In genomic region chr21:18023099-18023498, GRCh38 we compare ENCODE assay signal across 18 cellular contexts.
DNase-seq lines count a peak whose midpoint lies in the region; FAIRE-seq and TF ChIP-seq lines count a peak whose summit lies in the region.
"Had no signal": no experiment of that assay in that cellular context is flagged by ENCODE, and none has a peak within 500 bp of the region (broad histone marks: within the 10 kb centered on the region; RNA-seq: fewer than 3 reads in every experiment).

No MANE protein-coding gene starts in this region.

- peak overlapping the region; percentile 48; the same call in 1 of the 2 replicates for H2AFZ ChIP-seq in H1 (ENCODE audit: low read length)

- no peak for TF ChIP-seq EP300 in H1 (IDR thresholded peaks at IDR 0.05; ENCODE audit: borderline replicate concordance in 1 of 2, low read depth in 2 of 2, low read length in 2 of 2)

- no peak overlapping the region for H3K18ac ChIP-seq in H1 (ENCODE audit: extremely low read depth, low read length)

- H2AK5ac ChIP-seq in H1 (ENCODE audit: low read depth, low read length), result no peak overlapping the region

- no peak overlapping the region for H3K4me3 ChIP-seq in H1 (ENCODE audit: extremely low read depth in 1 of 4, insufficient read depth in 2 of 4, low read depth in 3 of 4, low read length in 4 of 4)
- H3K4me3 ChIP-seq: BLaER1 treated with 17β-estradiol and CSF1 and Interleukin-3, amounts not matched to agents 10 nM and 100 nM had no signal

- no peak overlapping the region; the same call in 1 of the 2 replicates for H2BK5ac ChIP-seq in H1 (ENCODE audit: low read depth, low read length)

- H2BK12ac ChIP-seq in H1 (ENCODE audit: low read depth, low read length), result no peak overlapping the region

- H3K14ac ChIP-seq in H1 (ENCODE audit: insufficient read length), result no peak overlapping the region

- no peak overlapping the region for H4K8ac ChIP-seq in H1 (ENCODE audit: extremely low read depth, insufficient read depth, low read length)

- no peaks in the 10 kb centered on the region for H3K36me3 ChIP-seq in H1 (ENCODE audit: control insufficient read depth in 2 of 4, insufficient read depth in 4 of 4, low read length in 3 of 4)
- H3K36me3 ChIP-seq: BLaER1 treated with 17β-estradiol and CSF1 and Interleukin-3, amounts not matched to agents 10 nM and 100 nM had no signal

- peaks cover 4% of the 10 kb centered on the region for H3K4me1 Mint-ChIP-seq in nephron progenitor cell
- H3K4me1 Mint-ChIP-seq: CD8-positive, alpha-beta memory T cell had no signal

- H3K79me2 ChIP-seq in H1 (ENCODE audit: control insufficient read depth in 1 of 2, insufficient read depth in 2 of 2, low read length in 2 of 2), result no peaks in the 10 kb centered on the region

- H3K23me2 ChIP-seq in H1 (ENCODE audit: low read depth, low read length), result no peaks in the 10 kb centered on the region

- H3K27me3 ChIP-seq in H1 (replicated peaks in 1 of 4; ENCODE audit: control insufficient read depth in 3 of 4, extremely low read depth in 1 of 4, insufficient read depth in 3 of 4, low read length in 3 of 4), result no peaks in the 10 kb centered on the region
- H3K27me3 ChIP-seq: BLaER1 treated with 17β-estradiol and CSF1 and Interleukin-3, amounts not matched to agents 10 nM and 100 nM had no signal

- H2BK20ac ChIP-seq in H1 (ENCODE audit: low read length), result no peak overlapping the region

- POLR2A ChIA-PET in H1 (lab: Charles Lee; ENCODE audit: partially characterized antibody), result no interaction called here

- TF ChIP-seq POLR2A in H1 (IDR thresholded peaks at IDR 0.05; ENCODE audit: control extremely low read depth in 1 of 2, low read depth in 2 of 2, low read length in 2 of 2), result no peak

- H3K9ac ChIP-seq in H1 (replicated peaks in 1 of 4; ENCODE audit: extremely low read depth in 1 of 4, low read depth in 3 of 4, low read length in 3 of 4), result no peak overlapping the region
- H3K9ac ChIP-seq: BLaER1 treated with 17β-estradiol and CSF1 and Interleukin-3, amounts not matched to agents 10 nM and 100 nM; SK-N-SH had no signal

- DNase-seq in DMS 273 treated with DMSO at 0.1 percent for 48 hours (lab: John Stamatoyannopoulos, UW) (peak; percentile 10), NCI-H524 (lab: John Stamatoyannopoulos, UW) (peak; percentile 92 to 97), H1 (ENCODE audit: low read depth in 1 of 2, low spot score in 2 of 2) (no peak), nephron progenitor cell (no peak), NCI-H1930 (lab: John Stamatoyannopoulos, UW) (no peak), GDM1 (lab: John Stamatoyannopoulos, UW) (no peak)
- DNase-seq in stimulated activated CD4-positive, alpha-beta T cell treated with anti-CD3 and anti-CD28 coated beads, Interleukin-4, amount 100 ng/mL, for 1 hour, result no peak
- DNase-seq: CD8-positive, alpha-beta memory T cell; DMS79 treated with DMSO at 0.1 percent for 48 hours; KG1; NCI-H1417; NCI-H2029; PC-3; RPMI8226; SHP77 treated with DMSO at 0.1 percent for 48 hours; SK-N-SH had no signal

- H3K56ac ChIP-seq in H1 (replicated peaks; ENCODE audit: insufficient read length, low read depth, low read length), result no peak overlapping the region

- no peaks in the 10 kb centered on the region for H4K20me1 ChIP-seq in H1 (replicated peaks in 1 of 2; ENCODE audit: control insufficient read depth in 1 of 2, insufficient read depth in 2 of 2, low read length in 2 of 2)
- H4K20me1 ChIP-seq: BLaER1 treated with 17β-estradiol and CSF1 and Interleukin-3, amounts not matched to agents 10 nM and 100 nM had no signal

- H2BK15ac ChIP-seq in H1 (ENCODE audit: low read length), result no peak overlapping the region

- no peaks in the 10 kb centered on the region for H3K36me3 Mint-ChIP-seq in nephron progenitor cell (ENCODE audit: low read depth)
- H3K36me3 Mint-ChIP-seq: CD8-positive, alpha-beta memory T cell had no signal

- H3K4me1 ChIP-seq in H1 (replicated peaks in 1 of 4; ENCODE audit: control insufficient read depth in 3 of 4, insufficient read depth in 4 of 4, low read length in 3 of 4), result peaks cover 0 to 5% (median 0%) of the 10 kb centered on the region in 4 experiments; a peak in 2 of 7 replicates
- H3K4me1 ChIP-seq: BLaER1 treated with 17β-estradiol and CSF1 and Interleukin-3, amounts not matched to agents 10 nM and 100 nM had no signal

- H4K5ac ChIP-seq in H1 (ENCODE audit: insufficient read length, low read depth, low read length), result no peak overlapping the region

- no peaks in the 10 kb centered on the region for H3K79me1 ChIP-seq in H1 (ENCODE audit: low read depth, low read length)

- H3K9me3 Mint-ChIP-seq in nephron progenitor cell, result no peaks in the 10 kb centered on the region

- peak overlapping the region; percentile 22 for H3K27ac Mint-ChIP-seq in nephron progenitor cell
- H3K27ac Mint-ChIP-seq: CD8-positive, alpha-beta memory T cell had no signal

- H3K4me3 Mint-ChIP-seq in nephron progenitor cell, result no peak overlapping the region
- H3K4me3 Mint-ChIP-seq: CD8-positive, alpha-beta memory T cell had no signal

- H3K23ac ChIP-seq in H1 (ENCODE audit: insufficient read length), result no peak overlapping the region

- CTCF ChIA-PET in H1 (lab: Charles Lee; ENCODE audit: partially characterized antibody), result interaction anchor here (1.0 kb wide), 1 partner anchor 18 kb away, joined by 3 read pairs; no protein-coding TSS in a partner anchor

- TF ChIP-seq CTCF in H1 (IDR thresholded peaks at IDR 0.05; ENCODE audit: control extremely low read depth in 1 of 3, insufficient read depth in 1 of 3, low read depth in 1 of 3, low read length in 3 of 3), result no peak
- no peak for TF ChIP-seq CTCF in nephron progenitor cell (IDR thresholded peaks at IDR 0.05)

- no peak overlapping the region for H4K91ac ChIP-seq in H1 (replicated peaks; ENCODE audit: insufficient read length, low read length)

- H3K4ac ChIP-seq in H1 (replicated peaks; ENCODE audit: insufficient read length, low read depth, low read length), result peak overlapping the region; percentile 14

- no peaks in the 10 kb centered on the region for H3K9me3 ChIP-seq in H1 (ENCODE audit: insufficient read depth in 2 of 2, low read depth in 1 of 2, low read length in 1 of 2)
- H3K9me3 ChIP-seq: BLaER1 treated with 17β-estradiol and CSF1 and Interleukin-3, amounts not matched to agents 10 nM and 100 nM; SK-N-SH had no signal

- no peak overlapping the region for H2BK120ac ChIP-seq in H1 (replicated peaks; ENCODE audit: low read depth, low read length)

- 97% methylated on average over 4 of the region's 4 CpGs; no CpG with 5 or more reads in 1 of the 2 experiments for WGBS in H1 (ENCODE audit: extremely low coverage in 1 of 2, insufficient coverage in 1 of 2, insufficient read length in 1 of 2, insufficient replicate concordance in 2 of 2, low coverage in 1 of 2, low lambda C conversion rate in 2 of 2, missing lambda C conversion rate in 1 of 2), 2 experiments

- FAIRE-seq in H1 (lab: Jason Lieb, UNC), result no peak
- FAIRE-seq: D721Med had no signal

- no peaks in the 10 kb centered on the region for H3K27me3 Mint-ChIP-seq in nephron progenitor cell (ENCODE audit: low read depth, poor library complexity)
- H3K27me3 Mint-ChIP-seq: CD8-positive, alpha-beta memory T cell had no signal

- H3K27ac ChIP-seq in H1 (ENCODE audit: low read depth, low read length), result no peak overlapping the region
- H3K27ac ChIP-seq: BLaER1 treated with 17β-estradiol and CSF1 and Interleukin-3, amounts not matched to agents 10 nM and 100 nM had no signal

- no peak for TF ChIP-seq RAD21 in H1 (IDR thresholded peaks at IDR 0.05 in 1 of 2, conservative IDR thresholded peaks at IDR 0.05 in 1 of 2; ENCODE audit: low read depth in 2 of 2, low read length in 2 of 2)

- H3K4me2 ChIP-seq in H1 (ENCODE audit: insufficient read depth in 1 of 2, low read depth in 2 of 2, low read length in 2 of 2), result no peak overlapping the region; a peak in 1 of 4 replicates
- H3K4me2 ChIP-seq: BLaER1 treated with 17β-estradiol and CSF1 and Interleukin-3, amounts not matched to agents 10 nM and 100 nM; SK-N-SH had no signal

TF ChIP-seq in H1, 55 proteins besides CTCF, POLR2A, EP300 and RAD21:
- TF ChIP-seq MAFK (IDR thresholded peaks at IDR 0.05; ENCODE audit: low read depth, low read length) (no peak), TCF12 (IDR thresholded peaks at IDR 0.05; ENCODE audit: low read depth, low read length) (no peak), YY1 (IDR thresholded peaks at IDR 0.05; ENCODE audit: low read depth, low read length) (no peak), GTF2F1 (IDR thresholded peaks at IDR 0.05; ENCODE audit: borderline replicate concordance, low read depth, low read length) (no peak), PHF8 (conservative IDR thresholded peaks at IDR 0.05; ENCODE audit: low read depth, low read length) (no peak), HDAC2 (IDR thresholded peaks at IDR 0.05; ENCODE audit: borderline replicate concordance in 1 of 2, low read depth in 2 of 2, low read length in 2 of 2) (no peak), KDM4A (IDR thresholded peaks at IDR 0.05; ENCODE audit: low read depth, low read length, severe bottlenecking) (no peak), BCL11A (IDR thresholded peaks at IDR 0.05; ENCODE audit: low read depth in 2 of 2, low read length in 2 of 2) (no peak), TEAD4 (IDR thresholded peaks at IDR 0.05; ENCODE audit: low read depth, low read length) (no peak)

Comparison
In these comparisons a context has a peak if more than half of its experiments do, and no peak if none do; other contexts are left out.
1. DNase-seq: peak in DMS 273 treated with DMSO at 0.1 percent for 48 hours (single experiment) and NCI-H524 (2 of 2); none in H1 (0 of 2), nephron progenitor cell (single experiment), stimulated activated CD4-positive, alpha-beta T cell treated with anti-CD3 and anti-CD28 coated beads, Interleukin-4, amount 100 ng/mL, for 1 hour (single experiment), NCI-H1930 (0 of 2) and GDM1 (single experiment).